ENCODE assay signal across 18 cellular contexts in genomic region chr3:192259661-192260060, GRCh38.
"Had no signal": no experiment of that assay in that cellular context is flagged by ENCODE, and none has a peak within 500 bp of the region (broad histone marks: within the 10 kb centered on the region; RNA-seq: fewer than 3 reads in every experiment).

No MANE protein-coding gene starts in this region.

- H3K4me1 ChIP-seq: esophagus squamous epithelium had no signal

- H3K27me3 ChIP-seq: esophagus squamous epithelium, thyroid gland had no signal

- H3K27ac ChIP-seq: esophagus squamous epithelium, thyroid gland had no signal

- ATAC-seq: activated CD4-positive, CD25-positive, alpha-beta regulatory T cell treated with anti-CD3 and anti-CD28 coated beads, Interleukin-2, amount 50 U/mL, for 24 hours; activated T-cell treated with anti-CD3 and anti-CD28 coated beads, Interleukin-2, amount 50 U/mL, for 4 hours; right cardiac atrium had no signal

- DNase-seq: activated CD4-positive, alpha-beta T cell treated with anti-CD3 and anti-CD28 coated beads, Interleukin-2, amount 50 U/mL, for 1 hour; activated CD8-positive, alpha-beta memory T cell treated with anti-CD3 and anti-CD28 coated beads, Interleukin-2, amount 50 U/mL, for 4 hours; activated naive CD4-positive, alpha-beta T cell treated with anti-CD3 and anti-CD28 coated beads for 36 hours; activated T-cell treated with anti-CD3 and anti-CD28 coated beads, Interleukin-2, amount 50 U/mL, for 4 hours; cerebellar nuclear complex; effector CD4-positive, alpha-beta T cell; esophagus squamous epithelium; immature natural killer cell; midbrain; nephron progenitor cell; occipital lobe; right cardiac atrium; stimulated activated CD4-positive, alpha-beta T cell treated with anti-CD3 and anti-CD28 coated beads, Interleukin-2, amount 100 ng/mL, for 24 hours; stimulated activated naive CD4-positive, alpha-beta T cell treated with Interleukin-2 at 50 U/mL for 16 hours; T1000; thyroid gland had no signal

- H3K36me3 ChIP-seq: esophagus squamous epithelium, thyroid gland had no signal

- H3K4me3 ChIP-seq: esophagus squamous epithelium, lung, thyroid gland had no signal
